ENCODE assay signal across 8 cellular contexts in the genomic region with DNA sequence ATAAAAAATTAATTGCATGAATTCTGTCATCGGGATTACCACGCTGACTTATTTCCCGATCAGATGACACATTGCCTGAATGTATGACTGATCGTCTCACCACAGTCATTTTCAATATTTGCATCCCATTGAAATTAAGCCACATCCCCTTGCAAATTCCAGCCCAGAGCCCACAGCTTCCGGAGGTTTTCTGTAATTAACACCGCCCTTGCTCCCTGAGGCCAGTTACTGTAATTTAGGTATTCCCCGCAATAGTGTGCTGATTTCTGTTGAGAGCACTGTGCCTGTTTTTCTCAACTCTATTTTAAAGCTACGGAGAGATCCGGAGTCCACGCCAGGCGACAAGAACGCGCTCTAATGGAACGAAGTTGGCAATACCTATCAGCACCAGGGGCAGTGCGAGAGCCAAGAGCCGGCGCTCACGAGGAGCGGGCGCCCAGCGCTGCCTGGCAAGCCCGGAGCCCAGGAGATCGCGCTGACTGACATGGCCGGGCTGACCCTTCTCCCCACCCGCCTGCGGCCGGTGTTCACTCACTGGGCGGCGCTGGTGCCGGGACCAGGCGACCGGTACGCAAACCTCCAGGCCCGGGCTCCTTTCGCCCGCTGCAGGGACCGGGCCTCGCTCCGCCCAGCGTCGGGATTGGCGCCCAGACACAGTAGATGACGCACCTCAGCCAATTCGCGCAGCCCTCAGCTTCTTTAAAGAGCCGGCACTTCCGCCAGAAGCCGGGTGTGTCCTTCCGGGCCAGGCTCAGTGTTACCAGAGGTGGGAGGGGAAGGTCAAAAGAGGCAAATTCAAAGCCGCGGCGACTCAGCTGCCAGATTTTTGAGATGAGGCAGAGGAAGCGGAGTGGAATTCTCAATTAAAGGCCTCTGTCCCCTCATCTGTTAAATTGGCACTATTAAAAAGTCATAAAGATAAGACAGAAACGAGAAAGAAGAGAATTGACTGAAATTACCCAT.
DNase-seq lines count a peak whose midpoint lies in the region; ATAC-seq and FAIRE-seq lines count a peak whose summit lies in the region.

A gene with protein sequence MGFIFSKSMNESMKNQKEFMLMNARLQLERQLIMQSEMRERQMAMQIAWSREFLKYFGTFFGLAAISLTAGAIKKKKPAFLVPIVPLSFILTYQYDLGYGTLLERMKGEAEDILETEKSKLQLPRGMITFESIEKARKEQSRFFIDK (minus strand): TSS at position 672 of the 963 bp plus-strand sequence. CDS start 5,948 bp downstream, outside the sequence.

- H3K36me3 ChIP-seq in BLaER1 = peaks cover 30% of the 10 kb centered on the region

- peaks cover 23% of the 10 kb centered on the region for H3K4me1 ChIP-seq in BLaER1

- H3K4me3 ChIP-seq in BLaER1 = peak within 1 kb of the TSS; percentile 76

- peak within 1 kb of the TSS; percentile 81 for H3K9ac ChIP-seq in BLaER1

- no peaks in the 10 kb centered on the region for H4K20me1 ChIP-seq in BLaER1

- FAIRE-seq in GM19239 (lab: Jason Lieb, UNC) = peak; percentile 94
- peak; percentile 33 for FAIRE-seq in colon (lab: Jason Lieb, UNC)

- ATAC-seq in HG03457 (IDR thresholded peaks at IDR 0.05; ENCODE audit: unreplicated experiment) = peak; percentile 81

- peaks cover 26% of the 10 kb centered on the region for H3K9me3 ChIP-seq in BLaER1

- peak within 1 kb of the TSS; percentile 85 for H3K27ac ChIP-seq in BLaER1

- DNase-seq in GM19239 (ENCODE audit: insufficient read length, low spot score) (peak; percentile 82), NCI-H524 treated with DMSO at 0.1 percent for 48 hours (lab: John Stamatoyannopoulos, UW) (peak; percentile 71), kidney glomerular epithelial cell (lab: John Stamatoyannopoulos, UW) (peak; percentile 90)
- DNase-seq in activated CD4-positive, alpha-beta T cell treated with anti-CD3 and anti-CD28 coated beads for 48 hours = peak; percentile 93
- DNase-seq in stimulated activated CD4-positive, alpha-beta T cell treated with anti-CD3 and anti-CD28 coated beads, Interleukin-1b, Interleukin-23, amount 100 ng/mL, for 1 hour (ENCODE audit: low read depth in 2 of 2) = peak; percentile 74 to 75

- no peaks in the 10 kb centered on the region for H3K27me3 ChIP-seq in BLaER1

- H3K4me2 ChIP-seq in BLaER1 = peak within 1 kb of the TSS; percentile 97

Comparison
In these comparisons a context has a peak if more than half of its experiments do, and no peak if none do; other contexts are left out.
1. Peak in every context shown above with its lines: DNase-seq, ATAC-seq, H3K4me3 ChIP-seq and H3K27ac ChIP-seq.